In genomic region chr19:45577111-45577905, GRCh38 we compare ENCODE assay signal across 1 cellular context.
TF ChIP-seq lines count a peak whose summit lies in the region.

No MANE protein-coding gene starts in this region.

TF ChIP-seq in HepG2, 621 proteins besides CTCF, POLR2A, EP300 and RAD21 (continued from another document and continues in another):
- no peak for TF ChIP-seq ZNF512B (CRISPR knock-in tag; IDR thresholded peaks at IDR 0.05; ENCODE audit: borderline replicate concordance)
- no peak for TF ChIP-seq ZBTB42 (CRISPR knock-in tag; IDR thresholded peaks at IDR 0.05)
- peak; percentile 41 for TF ChIP-seq THAP11 (CRISPR knock-in tag; IDR thresholded peaks at IDR 0.05)
- 0 out of 2 replicates have a peak, but pooled peaks have one; percentile 43 for TF ChIP-seq MXD3 (CRISPR knock-in tag; IDR thresholded peaks at IDR 0.05)
- no peak for TF ChIP-seq ZFP41 (CRISPR knock-in tag; IDR thresholded peaks at IDR 0.05; ENCODE audit: borderline replicate concordance)
- TF ChIP-seq CHD2 (IDR thresholded peaks at IDR 0.05; ENCODE audit: low read depth, low read length) = no peak
- no peak for TF ChIP-seq FOXC1 (CRISPR knock-in tag; IDR thresholded peaks at IDR 0.05; ENCODE audit: borderline replicate concordance)
- TF ChIP-seq TFDP1 (CRISPR knock-in tag; IDR thresholded peaks at IDR 0.05; ENCODE audit: borderline replicate concordance) = peak; percentile 55; the same call in 1 of the 2 replicates
- TF ChIP-seq TEAD2 (CRISPR knock-in tag; IDR thresholded peaks at IDR 0.05) = no peak
- no peak for TF ChIP-seq SIX4 (CRISPR knock-in tag; IDR thresholded peaks at IDR 0.05)
- TF ChIP-seq NCOA2 (CRISPR knock-in tag; IDR thresholded peaks at IDR 0.05) = 0 out of 2 replicates have a peak, but pooled peaks have one; percentile 27
- no peak for TF ChIP-seq MBNL3 (CRISPR knock-in tag; conservative IDR thresholded peaks at IDR 0.05)
- TF ChIP-seq ZNF816 (CRISPR knock-in tag; IDR thresholded peaks at IDR 0.05; ENCODE audit: borderline replicate concordance) = no peak
- no peak for TF ChIP-seq FOXM1 (CRISPR knock-in tag; IDR thresholded peaks at IDR 0.05)
- 0 out of 2 replicates have a peak, but pooled peaks have one; percentile 21 for TF ChIP-seq TAF1 (CRISPR knock-in tag; IDR thresholded peaks at IDR 0.05)
- TF ChIP-seq ZNF784 (CRISPR knock-in tag; IDR thresholded peaks at IDR 0.05; ENCODE audit: borderline replicate concordance) = 0 out of 2 replicates have a peak, but pooled peaks have one; percentile 59
- TF ChIP-seq JARID2 (CRISPR knock-in tag; IDR thresholded peaks at IDR 0.05; ENCODE audit: insufficient replicate concordance) = no peak
- no peak for TF ChIP-seq ZNF12 (CRISPR knock-in tag; IDR thresholded peaks at IDR 0.05)
- no peak for TF ChIP-seq SMARCE1 (IDR thresholded peaks at IDR 0.05; ENCODE audit: borderline replicate concordance)
- TF ChIP-seq NFAT5 (CRISPR knock-in tag; IDR thresholded peaks at IDR 0.05) = no peak
- 0 out of 2 replicates have a peak, but pooled peaks have one; percentile 21 for TF ChIP-seq KAT8 (CRISPR knock-in tag; IDR thresholded peaks at IDR 0.05)
- no peak for TF ChIP-seq POLR2AphosphoS2 (IDR thresholded peaks at IDR 0.05; ENCODE audit: low read depth, low read length)
- no peak for TF ChIP-seq TCF7L2 (IDR thresholded peaks at IDR 0.05; ENCODE audit: low read depth, low read length)
- TF ChIP-seq PBX3 (CRISPR knock-in tag; IDR thresholded peaks at IDR 0.05; ENCODE audit: borderline replicate concordance) = no peak
- TF ChIP-seq ZBTB26 (CRISPR knock-in tag; IDR thresholded peaks at IDR 0.05; ENCODE audit: borderline replicate concordance) = peak; percentile 95
- no peak for TF ChIP-seq ZSCAN22 (CRISPR knock-in tag; IDR thresholded peaks at IDR 0.05)
- TF ChIP-seq ZNF569 (CRISPR knock-in tag; IDR thresholded peaks at IDR 0.05; ENCODE audit: borderline replicate concordance) = no peak
- TF ChIP-seq DZIP1 (CRISPR knock-in tag; IDR thresholded peaks at IDR 0.05) = 0 out of 2 replicates have a peak, but pooled peaks have one; percentile 27
- TF ChIP-seq BCL3 (CRISPR knock-in tag; IDR thresholded peaks at IDR 0.05) = no peak
- TF ChIP-seq ZNF20 (CRISPR knock-in tag; IDR thresholded peaks at IDR 0.05) = no peak
- TF ChIP-seq GZF1 (CRISPR knock-in tag; IDR thresholded peaks at IDR 0.05) = 0 out of 2 replicates have a peak, but pooled peaks have one; percentile 30
- TF ChIP-seq FOXA3 (CRISPR knock-in tag; IDR thresholded peaks at IDR 0.05) = peak; percentile 68; the same call in 1 of the 2 replicates
- TF ChIP-seq ZUFSP (CRISPR knock-in tag; IDR thresholded peaks at IDR 0.05; ENCODE audit: borderline replicate concordance) = no peak
- TF ChIP-seq YY1 (IDR thresholded peaks at IDR 0.05; ENCODE audit: insufficient read depth, insufficient replicate concordance, low read depth, low read length) = no peak
- no peak for TF ChIP-seq KLF13 (CRISPR knock-in tag; IDR thresholded peaks at IDR 0.05)
- no peak for TF ChIP-seq GTF3A (CRISPR knock-in tag; conservative IDR thresholded peaks at IDR 0.05)
- no peak for TF ChIP-seq ZNF547 (CRISPR knock-in tag; IDR thresholded peaks at IDR 0.05)
- no peak for TF ChIP-seq RBM22 (optimal IDR thresholded peaks at IDR 0.05; ENCODE audit: low read length)
- peak; percentile 58 for TF ChIP-seq FOXK1 (CRISPR knock-in tag; IDR thresholded peaks at IDR 0.05; ENCODE audit: borderline replicate concordance, low read depth)
- TF ChIP-seq NONO (IDR thresholded peaks at IDR 0.05) = no peak
- no peak for TF ChIP-seq NONO (CRISPR knock-in tag; conservative IDR thresholded peaks at IDR 0.05)
- TF ChIP-seq ZNF792 (CRISPR knock-in tag; IDR thresholded peaks at IDR 0.05) = peak; percentile 11; the same call in 1 of the 2 replicates
- no peak for TF ChIP-seq ETS1 (CRISPR knock-in tag; IDR thresholded peaks at IDR 0.05)
